ENCODE assay signal across 22 cellular contexts in genomic region chr12:65592416-65592815, GRCh38.
A peak's percentile ranks its signal among the peaks of the same experiment; 100 is the strongest.
DNase-seq lines count a peak whose midpoint lies in the region; TF ChIP-seq lines count a peak whose summit lies in the region.
"Had no signal": no experiment of that assay in that cellular context is flagged by ENCODE, and none has a peak within 500 bp of the region (broad histone marks: within the 10 kb centered on the region; RNA-seq: fewer than 3 reads in every experiment).

No MANE protein-coding gene starts in this region.

- H4K20me1 ChIP-seq in osteoblast (ENCODE audit: insufficient read depth, low read length), result no peaks in the 10 kb centered on the region

- H3K9me3 Mint-ChIP-seq in MCF 10A (ENCODE audit: unreplicated experiment), result no peaks in the 10 kb centered on the region
- no peaks in the 10 kb centered on the region for H3K9me3 Mint-ChIP-seq in mesothelial cell of epicardium
- H3K9me3 Mint-ChIP-seq: CD14-positive monocyte; CD8-positive, alpha-beta memory T cell had no signal

- TF ChIP-seq CTCF in MCF 10A (IDR thresholded peaks at IDR 0.05; ENCODE audit: unreplicated experiment) (no peak), breast epithelium (IDR thresholded peaks at IDR 0.05) (no peak), mesothelial cell of epicardium (IDR thresholded peaks at IDR 0.05; ENCODE audit: unreplicated experiment) (no peak), osteoblast (IDR thresholded peaks at IDR 0.05; ENCODE audit: extremely low read depth, low read depth, low read length) (no peak)

- no TSS peak for BruUV-seq in MCF 10A (replicated peaks; lab: Mats Ljungman, UMichigan)

- no peak for TF ChIP-seq POLR2A in breast epithelium (IDR thresholded peaks at IDR 0.05)

- H3K4me3 Mint-ChIP-seq in MCF 10A (ENCODE audit: unreplicated experiment) (no peak overlapping the region), mesothelial cell of epicardium (no peak overlapping the region)
- H3K4me3 Mint-ChIP-seq: CD14-positive monocyte; CD8-positive, alpha-beta memory T cell had no signal

- no peaks in the 10 kb centered on the region for H3K79me2 ChIP-seq in osteoblast (ENCODE audit: insufficient read depth, low read length)

- no peak overlapping the region for H3K4me2 ChIP-seq in osteoblast (ENCODE audit: insufficient read depth, low read length)
- H3K4me2 ChIP-seq: PC-9 had no signal

- H3K27ac Mint-ChIP-seq in MCF 10A (ENCODE audit: low read depth, unreplicated experiment) (no peak overlapping the region), mesothelial cell of epicardium (peak overlapping the region; percentile 90)
- H3K27ac Mint-ChIP-seq: CD8-positive, alpha-beta memory T cell had no signal

- H2AFZ ChIP-seq in osteoblast (ENCODE audit: low read length), result peak overlapping the region; percentile 42
- H2AFZ ChIP-seq: PC-9 had no signal

- H3K27me3 ChIP-seq in breast epithelium, result no peaks in the 10 kb centered on the region
- no peaks in the 10 kb centered on the region for H3K27me3 ChIP-seq in osteoblast (ENCODE audit: insufficient read depth, low read length)
- H3K27me3 ChIP-seq: BE2C, MG63, SJSA1 had no signal

- POLR2A ChIA-PET in MCF 10A (lab: Yijun Ruan, JAX), result interaction anchor here (0.6 to 1.3 kb wide), 2 partner anchors 10 to 149 kb away, joined by 3 to 5 read pairs; no protein-coding TSS in a partner anchor

- CTCF ChIA-PET in MCF 10A (lab: Yijun Ruan, JAX), result interaction anchor here (0.6 kb wide), 2 partner anchors 232 to 275 kb away, joined by 3 read pairs; partner anchors contain the start of gene HMGA2

- no peaks in the 10 kb centered on the region for H3K4me1 ChIP-seq in breast epithelium
- peaks cover 31% of the 10 kb centered on the region for H3K4me1 ChIP-seq in osteoblast (ENCODE audit: insufficient read depth, low read length)
- H3K4me1 ChIP-seq: BE2C had no signal

- H3K4me3 ChIP-seq in breast epithelium (no peak overlapping the region), osteoblast (ENCODE audit: insufficient read depth, low read length) (no peak overlapping the region)
- H3K4me3 ChIP-seq: MG63, PC-9, SJSA1 had no signal

- H3K36me3 ChIP-seq in breast epithelium (no peaks in the 10 kb centered on the region), osteoblast (ENCODE audit: insufficient read depth, low read length) (no peaks in the 10 kb centered on the region)
- H3K36me3 ChIP-seq: BE2C, MG63, SJSA1 had no signal

- H3K27me3 Mint-ChIP-seq in MCF 10A (ENCODE audit: insufficient read depth, unreplicated experiment) (no peaks in the 10 kb centered on the region), mesothelial cell of epicardium (ENCODE audit: low read depth) (no peaks in the 10 kb centered on the region)

- H3K36me3 Mint-ChIP-seq in MCF 10A (ENCODE audit: insufficient read depth, unreplicated experiment) (no peaks in the 10 kb centered on the region), mesothelial cell of epicardium (no peaks in the 10 kb centered on the region)
- H3K36me3 Mint-ChIP-seq: CD14-positive monocyte; CD8-positive, alpha-beta memory T cell had no signal

- no peaks in the 10 kb centered on the region for H3K9me3 ChIP-seq in breast epithelium
- H3K9me3 ChIP-seq in osteoblast (ENCODE audit: low read depth, low read length), result no peaks in the 10 kb centered on the region
- H3K9me3 ChIP-seq: BE2C, MG63, SJSA1 had no signal

- H3K27ac ChIP-seq in breast epithelium (no peak overlapping the region), osteoblast (ENCODE audit: low read depth, low read length) (peak overlapping the region; percentile 55)
- H3K27ac ChIP-seq: PC-9, SJSA1 had no signal

- H3K4me1 Mint-ChIP-seq in MCF 10A (ENCODE audit: insufficient read depth, unreplicated experiment) (peaks cover 38% of the 10 kb centered on the region), mesothelial cell of epicardium (peaks cover 57% of the 10 kb centered on the region)
- H3K4me1 Mint-ChIP-seq: CD14-positive monocyte; CD8-positive, alpha-beta memory T cell had no signal

- intact Hi-C loops in MCF 10A (cut with micrococcal nuclease) (no loop called here), breast epithelium (cut with DNase I; ENCODE audit: low total_unique reads) (no loop called here)

- DNase-seq in MCF 10A (ENCODE audit: unreplicated experiment), result peak; percentile 33
- DNase-seq in breast epithelium (ENCODE audit: low spot score in 2 of 2), result no peak
- DNase-seq in mesothelial cell of epicardium (ENCODE audit: low spot score in 2 of 2, unreplicated experiment in 2 of 2), result no peak
- no peak for DNase-seq in osteoblast (ENCODE audit: insufficient read length, low spot score, missing footprints)
- DNase-seq in HPDE6-E6E7 (ENCODE audit: extremely low spot score), result no peak
- DNase-seq in dedifferentiated amniotic fluid mesenchymal stem cell (ENCODE audit: extremely low spot score), result no peak
- DNase-seq in activated effector memory CD4-positive, alpha-beta T cell treated with anti-CD3 and anti-CD28 coated beads, Interleukin-2, amount 50 U/mL, for 16 hours, result no peak
- DNase-seq: 8988T; ACHN; BE2C; CD8-positive, alpha-beta memory T cell; DMS79 treated with DMSO at 0.1 percent for 48 hours; H7; KBM-7; MG63; NCI-H1105 treated with DMSO at 0.1 percent for 48 hours; NCI-H2029 treated with DMSO at 0.1 percent for 48 hours; NCI-H446 treated with DMSO at 0.1 percent for 48 hours; NCI-H526 treated with DMSO at 0.1 percent for 48 hours; PC-9 had no signal
